Comparison of ENCODE assay signal across 9 cellular contexts in genomic region chr1:50422946-50423669, GRCh38.
DNase-seq lines count a peak whose midpoint lies in the region; ATAC-seq and FAIRE-seq lines count a peak whose summit lies in the region.
"Had no signal": no experiment of that assay in that cellular context is flagged by ENCODE, and none has a peak within 500 bp of the region (broad histone marks: within the 10 kb centered on the region; RNA-seq: fewer than 3 reads in every experiment).

DMRTA2 (minus strand) TSS chr1:50423443; CDS start chr1:50421536, 1,907 bp downstream.

- H3K4me3 Mint-ChIP-seq in activated naive CD8-positive, alpha-beta T cell: peak within 1 kb of the TSS; percentile 88

- H3K4me1 Mint-ChIP-seq in activated naive CD8-positive, alpha-beta T cell (ENCODE audit: low read depth): peaks cover 53% of the 10 kb centered on the region

- H3K27me3 Mint-ChIP-seq in activated naive CD8-positive, alpha-beta T cell: peaks cover 44% of the 10 kb centered on the region

- H3K9me3 ChIP-seq in iPS-18c (ENCODE audit: control insufficient read depth, insufficient read depth, low read length): peaks cover 7% of the 10 kb centered on the region
- H3K9me3 ChIP-seq: pancreas had no signal

- DNase-seq in NCI-H128 (lab: John Stamatoyannopoulos, UW; ENCODE audit: unreplicated experiment): peak; percentile 92
- peak; percentile 11 for DNase-seq in stimulated activated naive CD8-positive, alpha-beta T cell treated with anti-CD3 and anti-CD28 coated beads, Interleukin-15, Interleukin-2, amounts not matched to agents 100 U/mL and 50 U/mL, for 24 hours
- DNase-seq in RCC 7860 (ENCODE audit: low spot score): no peak
- DNase-seq in NCI-H1048 (lab: John Stamatoyannopoulos, UW): no peak

- no peaks in the 10 kb centered on the region for H3K9me3 Mint-ChIP-seq in activated naive CD8-positive, alpha-beta T cell (ENCODE audit: low read depth)

- ATAC-seq in stimulated activated naive CD8-positive, alpha-beta T cell treated with anti-CD3 and anti-CD28 coated beads, Interleukin-15, Interleukin-2, amounts not matched to agents 100 U/mL and 50 U/mL, for 24 hours: no peak
- ATAC-seq in HG02623 (IDR thresholded peaks at IDR 0.05; ENCODE audit: unreplicated experiment): no peak

- no peaks in the 10 kb centered on the region for H3K36me3 Mint-ChIP-seq in activated naive CD8-positive, alpha-beta T cell

- H3K4me3 ChIP-seq in GM08714 (ENCODE audit: low read length): peak within 1 kb of the TSS; percentile 60
- H3K4me3 ChIP-seq in iPS-18c (ENCODE audit: insufficient read depth, low read depth, low read length): peak within 1 kb of the TSS; percentile 60

- FAIRE-seq in RCC 7860 (lab: Jason Lieb, UNC): no peak
- FAIRE-seq: pancreas had no signal

- H3K27ac Mint-ChIP-seq in activated naive CD8-positive, alpha-beta T cell: no peak within 1 kb of the TSS

Comparison
In these comparisons a context has a peak if more than half of its experiments do, and no peak if none do; other contexts are left out.
1. DNase-seq: peak in NCI-H128 (single experiment) and stimulated activated naive CD8-positive, alpha-beta T cell treated with anti-CD3 and anti-CD28 coated beads, Interleukin-15, Interleukin-2, amounts not matched to agents 100 U/mL and 50 U/mL, for 24 hours (single experiment); none in RCC 7860 (single experiment) and NCI-H1048 (single experiment).